Comparison of ENCODE assay signal across 11 cellular contexts in the genomic region with DNA sequence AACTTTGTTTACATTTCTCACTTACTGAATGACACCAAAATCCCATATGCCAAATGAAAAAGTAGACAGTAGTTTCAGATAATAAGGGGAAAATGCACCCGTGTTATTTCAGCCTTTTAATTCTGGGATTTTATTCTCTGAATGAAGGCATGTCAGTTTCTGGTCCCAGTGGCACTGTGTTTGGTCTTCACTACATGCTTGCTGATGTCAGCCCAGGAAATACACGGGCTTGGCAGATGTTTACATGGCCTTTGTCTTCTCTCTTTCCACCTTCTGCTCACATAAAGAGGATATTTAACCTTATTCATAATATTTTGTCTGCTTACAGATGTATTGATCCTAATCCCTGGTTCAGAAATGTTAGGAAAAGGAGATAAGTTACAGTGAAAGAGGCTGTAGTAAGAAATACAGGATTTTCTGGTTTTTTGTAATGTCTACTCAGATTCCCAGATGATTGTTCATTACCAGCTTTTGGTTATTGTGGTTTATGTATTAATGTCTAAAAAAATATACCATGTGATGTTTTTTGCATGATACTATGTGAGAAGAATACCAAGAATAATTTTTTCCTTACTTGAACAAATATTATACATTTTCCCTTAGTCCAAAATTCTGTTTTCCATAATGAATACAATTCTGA. TPM values are rescaled to one million over a fixed set of nuclear protein-coding genes. Genes with fewer than 3 reads are reported as not detected.
DNase-seq lines count a peak whose midpoint lies in the region; ATAC-seq and TF ChIP-seq lines count a peak whose summit lies in the region.
"Had no signal": no experiment of that assay in that cellular context is flagged by ENCODE, and none has a peak within 500 bp of the region (broad histone marks: within the 10 kb centered on the region; RNA-seq: fewer than 3 reads in every experiment).

No MANE protein-coding gene starts in this region.

- H3K36me3 Mint-ChIP-seq in activated B cell treated with CpG ODN at 0.5 μM for 24 hours (ENCODE audit: low read depth) = peaks cover 8% of the 10 kb centered on the region

- H3K27ac Mint-ChIP-seq in activated B cell treated with CpG ODN at 0.5 μM for 24 hours = peak overlapping the region; percentile 24

- no peaks in the 10 kb centered on the region for H3K27me3 ChIP-seq in subcutaneous abdominal adipose tissue (ENCODE audit: control insufficient read depth in 5 of 5, insufficient read depth in 4 of 5, low read length in 5 of 5)
- H3K27me3 ChIP-seq: cardiac muscle cell had no signal

- intact Hi-C loops in activated B cell treated with CpG ODN at 0.5 μM for 24 hours (cut with micrococcal nuclease) = no loop called here

- peak overlapping the region in 3 of 5 donors; percentile 4 to 73 (median 64) for H3K9ac ChIP-seq in subcutaneous abdominal adipose tissue (ENCODE audit: low read length in 5 of 5)

- H3K27ac ChIP-seq in subcutaneous abdominal adipose tissue (ENCODE audit: low read depth, low read length) = peak overlapping the region; percentile 91
- H3K27ac ChIP-seq: cardiac muscle cell had no signal

- H3K4me1 ChIP-seq in subcutaneous abdominal adipose tissue (ENCODE audit: control insufficient read depth in 5 of 5, insufficient read depth in 5 of 5, low read length in 5 of 5) = peaks cover 0 to 50% (median 30%) of the 10 kb centered on the region in 5 donors

- peaks cover 32% of the 10 kb centered on the region for H3K4me1 Mint-ChIP-seq in activated B cell treated with CpG ODN at 0.5 μM for 24 hours

- H3K27me3 Mint-ChIP-seq in activated B cell treated with CpG ODN at 0.5 μM for 24 hours = no peaks in the 10 kb centered on the region

- H3K4me3 Mint-ChIP-seq in activated B cell treated with CpG ODN at 0.5 μM for 24 hours = no peak overlapping the region
- H3K4me3 Mint-ChIP-seq: neural crest cell had no signal

- H3K9me3 Mint-ChIP-seq in activated B cell treated with CpG ODN at 0.5 μM for 24 hours = no peaks in the 10 kb centered on the region
- H3K9me3 Mint-ChIP-seq: neural crest cell had no signal

- ATAC-seq in activated B cell treated with CpG ODN at 0.5 μM for 24 hours (ENCODE audit: low read depth) = no peak

- CTCF ChIA-PET in activated B cell treated with CpG ODN at 0.5 μM for 24 hours (lab: Charles Lee) = no interaction called here

- peak; percentile 21 for DNase-seq in DMS153 (lab: John Stamatoyannopoulos, UW)
- no peak for DNase-seq in DMS153 treated with DMSO at 0.1 percent for 48 hours (lab: John Stamatoyannopoulos, UW; ENCODE audit: unreplicated experiment)
- no peak for DNase-seq in activated B cell treated with CpG ODN at 0.5 μM for 24 hours
- peak in 1 of 2 donors; percentile 63 for DNase-seq in foreskin fibroblast
- DNase-seq in T-helper 9 cell = no peak
- DNase-seq in HK-2 (ENCODE audit: unreplicated experiment) = no peak
- DNase-seq in NCI-H226 = no peak
- DNase-seq: 8988T had no signal

- TF ChIP-seq CTCF in activated B cell treated with CpG ODN at 0.5 μM for 24 hours (IDR thresholded peaks at IDR 0.05) = no peak
- TF ChIP-seq CTCF in foreskin fibroblast (IDR thresholded peaks at IDR 0.05; ENCODE audit: low read depth, low read length) = no peak

- peak overlapping the region; percentile 18 to 25 for H3K4me3 ChIP-seq in foreskin fibroblast (ENCODE audit: low read depth in 1 of 2, low read length in 2 of 2)
- H3K4me3 ChIP-seq in subcutaneous abdominal adipose tissue (ENCODE audit: low read depth in 1 of 5, low read length in 5 of 5) = no peak overlapping the region
- H3K4me3 ChIP-seq: cardiac muscle cell had no signal

- peaks cover 0 to 5% (median 0%) of the 10 kb centered on the region in 5 donors for H3K36me3 ChIP-seq in subcutaneous abdominal adipose tissue (ENCODE audit: control insufficient read depth in 5 of 5, insufficient read depth in 5 of 5, low read length in 5 of 5)

- POLR2A ChIA-PET in activated B cell treated with CpG ODN at 0.5 μM for 24 hours (lab: Charles Lee) = no interaction called here

- no peaks in the 10 kb centered on the region for H3K9me3 ChIP-seq in subcutaneous abdominal adipose tissue (ENCODE audit: control insufficient read depth in 5 of 5, low read length in 5 of 5)

RNA-seq across cellular contexts. Expression of a gene that starts 27.7 kb away (rescaled TPM):
- total RNA-seq in activated B cell treated with CpG ODN at 0.5 μM for 24 hours = 22.2 and 23.4 TPM in 2 replicates

Comparison
In these comparisons a context has a peak if more than half of its experiments do, and no peak if none do; other contexts are left out.
1. H3K4me3 ChIP-seq: peak in foreskin fibroblast (2 of 2); none in subcutaneous abdominal adipose tissue (0 of 5).